1 cellular context compared by ENCODE assay signal in the genomic region with DNA sequence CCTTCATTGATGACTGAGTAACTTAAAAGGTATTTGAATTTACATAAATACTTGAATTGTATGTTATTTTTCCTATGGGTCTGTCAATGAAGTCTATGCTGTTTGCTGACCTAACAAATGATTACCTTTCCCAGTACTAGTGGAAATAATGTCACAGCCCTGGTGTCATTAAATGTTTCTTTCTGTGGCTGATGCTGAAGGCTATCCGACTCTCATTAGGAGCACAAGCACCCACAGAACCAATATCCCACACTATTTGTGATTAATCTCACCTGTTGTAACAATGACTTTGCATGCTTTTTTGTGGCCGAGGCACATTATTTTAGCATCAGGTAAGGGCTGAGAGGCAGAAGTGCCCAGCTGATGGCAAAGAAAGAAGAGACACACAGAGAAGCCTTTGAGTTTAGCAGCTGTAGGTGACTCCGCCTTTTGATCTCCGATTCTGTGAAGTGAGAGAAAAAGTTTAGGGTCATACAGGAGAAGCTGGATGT.
TF ChIP-seq lines count a peak whose summit lies in the region.

No MANE protein-coding gene starts in this region.

TF ChIP-seq in HEK293T, 16 proteins besides CTCF, POLR2A, EP300 and RAD21 (continued from another document):
- TF ChIP-seq, protein P1, sequence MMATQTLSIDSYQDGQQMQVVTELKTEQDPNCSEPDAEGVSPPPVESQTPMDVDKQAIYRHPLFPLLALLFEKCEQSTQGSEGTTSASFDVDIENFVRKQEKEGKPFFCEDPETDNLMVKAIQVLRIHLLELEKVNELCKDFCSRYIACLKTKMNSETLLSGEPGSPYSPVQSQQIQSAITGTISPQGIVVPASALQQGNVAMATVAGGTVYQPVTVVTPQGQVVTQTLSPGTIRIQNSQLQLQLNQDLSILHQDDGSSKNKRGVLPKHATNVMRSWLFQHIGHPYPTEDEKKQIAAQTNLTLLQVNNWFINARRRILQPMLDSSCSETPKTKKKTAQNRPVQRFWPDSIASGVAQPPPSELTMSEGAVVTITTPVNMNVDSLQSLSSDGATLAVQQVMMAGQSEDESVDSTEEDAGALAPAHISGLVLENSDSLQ (IDR thresholded peaks at IDR 0.05), result no peak
- TF ChIP-seq ZNF384 (IDR thresholded peaks at IDR 0.05), result no peak
